In genomic region chr9:89252910-89253309, GRCh38 we compare ENCODE assay signal across 18 cellular contexts.
"Had no signal": no experiment of that assay in that cellular context is flagged by ENCODE, and none has a peak within 500 bp of the region (broad histone marks: within the 10 kb centered on the region; RNA-seq: fewer than 3 reads in every experiment).

No MANE protein-coding gene starts in this region.

- DNase-seq: cortex of kidney; dorsolateral prefrontal cortex; effector CD8-positive, alpha-beta T cell; gastrocnemius medialis; islet precursor cell; left ventricle myocardium superior; mammary epithelial cell; naive thymus-derived CD4-positive, alpha-beta T cell; nephron progenitor cell; pancreas; right cardiac atrium; stimulated activated CD4-positive, alpha-beta T cell treated with anti-CD3 and anti-CD28 coated beads, Interleukin-2, amount 100 ng/mL, for 48 hours; stimulated activated naive CD8-positive, alpha-beta T cell treated with anti-CD3 and anti-CD28 coated beads, Interleukin-15, Interleukin-2, amounts not matched to agents 100 U/mL and 50 U/mL, for 24 hours; tibial artery had no signal

- H3K27me3 Mint-ChIP-seq: central memory CD8-positive, alpha-beta T cell; progenitor cell of endocrine pancreas had no signal

- H3K4me2 ChIP-seq: smooth muscle cell had no signal

- H3K9me3 ChIP-seq: gastrocnemius medialis, pancreas, suprapubic skin, tibial artery had no signal

- H3K4me3 Mint-ChIP-seq: central memory CD8-positive, alpha-beta T cell; naive thymus-derived CD4-positive, alpha-beta T cell; nephron progenitor cell had no signal

- FAIRE-seq: pancreas had no signal

- H3K36me3 ChIP-seq: gastrocnemius medialis, pancreas, suprapubic skin, tibial artery had no signal

- H3K27ac Mint-ChIP-seq: naive thymus-derived CD4-positive, alpha-beta T cell; nephron progenitor cell; progenitor cell of endocrine pancreas had no signal

- H3K4me1 Mint-ChIP-seq: central memory CD8-positive, alpha-beta T cell; naive thymus-derived CD4-positive, alpha-beta T cell; nephron progenitor cell had no signal

- H3K27me3 ChIP-seq: dorsolateral prefrontal cortex, gastrocnemius medialis, pancreas, suprapubic skin, tibial artery had no signal

- H3K4me1 ChIP-seq: gastrocnemius medialis, pancreas, suprapubic skin had no signal

- H3K4me3 ChIP-seq: dorsolateral prefrontal cortex, gastrocnemius medialis, pancreas, smooth muscle cell, suprapubic skin, tibial artery had no signal

- H3K9me3 Mint-ChIP-seq: central memory CD8-positive, alpha-beta T cell had no signal

- ATAC-seq: gastrocnemius medialis; left ventricle myocardium superior; naive thymus-derived CD4-positive, alpha-beta T cell; pancreas; right cardiac atrium; stimulated activated naive CD8-positive, alpha-beta T cell treated with anti-CD3 and anti-CD28 coated beads, Interleukin-15, Interleukin-2, amounts not matched to agents 100 U/mL and 50 U/mL, for 24 hours had no signal

- H3K27ac ChIP-seq: dorsolateral prefrontal cortex, gastrocnemius medialis, pancreas, suprapubic skin, tibial artery had no signal
